1 cellular context compared by ENCODE assay signal in the genomic region with DNA sequence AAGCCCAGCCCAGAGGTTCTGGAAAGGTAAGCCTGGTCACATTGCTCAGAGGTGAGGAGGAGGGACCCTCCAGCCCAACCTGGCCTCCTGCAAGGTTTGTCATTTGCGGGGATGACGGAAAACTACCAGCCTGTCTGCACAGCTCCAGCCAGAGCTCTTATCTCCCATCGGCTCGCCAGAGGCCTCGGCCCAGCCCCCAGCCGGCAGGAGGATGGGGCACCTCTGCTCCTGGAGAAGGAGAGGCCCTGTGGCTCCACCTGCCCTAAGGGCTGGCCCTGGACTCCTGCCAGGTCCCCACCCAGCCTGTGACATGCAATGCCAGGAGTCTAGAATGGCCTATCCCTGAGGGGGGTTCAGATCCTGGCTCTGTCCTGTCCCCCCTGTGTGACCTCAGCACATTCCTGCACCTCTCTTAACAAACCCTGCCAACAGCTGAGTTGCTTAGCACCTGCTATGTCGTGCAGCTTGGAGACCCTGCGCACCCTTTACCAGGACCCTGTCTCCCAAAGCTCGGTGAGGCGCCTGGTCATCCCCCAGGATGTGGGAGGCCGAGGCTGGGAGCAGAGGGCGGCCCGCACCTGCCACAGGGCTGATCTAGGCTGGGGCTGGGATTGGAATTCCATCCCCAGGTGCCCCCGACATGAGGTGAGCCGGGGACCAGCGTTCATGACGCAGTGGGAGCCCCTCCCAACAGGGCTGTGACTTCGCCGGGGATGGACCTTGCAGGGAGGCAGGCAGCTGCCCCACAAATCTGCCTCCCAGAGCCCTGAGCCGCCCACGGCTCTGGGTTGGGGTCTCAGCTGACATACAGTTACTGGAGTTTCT.
A peak's percentile ranks its signal among the peaks of the same experiment; 100 is the strongest.
TF ChIP-seq lines count a peak whose summit lies in the region.

No MANE protein-coding gene starts in this region.

TF ChIP-seq in HepG2, 621 proteins besides CTCF, POLR2A, EP300 and RAD21 (continued from another document and continues in another):
- TF ChIP-seq WIZ (CRISPR knock-in tag; IDR thresholded peaks at IDR 0.05): no peak
- no peak for TF ChIP-seq ZKSCAN5 (CRISPR knock-in tag; IDR thresholded peaks at IDR 0.05)
- TF ChIP-seq GTF3A (CRISPR knock-in tag; conservative IDR thresholded peaks at IDR 0.05): 0 out of 2 replicates have a peak, but pooled peaks have one; percentile 46
- TF ChIP-seq HNRNPL (IDR thresholded peaks at IDR 0.05; ENCODE audit: low read depth, low read length): peak; percentile 71
- TF ChIP-seq SIX4 (CRISPR knock-in tag; IDR thresholded peaks at IDR 0.05): peak; percentile 64; the same call in 1 of the 2 replicates
- TF ChIP-seq NR2F6 (IDR thresholded peaks at IDR 0.05): no peak
- 0 out of 2 replicates have a peak, but pooled peaks have one; percentile 29 for TF ChIP-seq NR2F6 (CRISPR knock-in tag; IDR thresholded peaks at IDR 0.05)
- TF ChIP-seq DPF2 (CRISPR knock-in tag; IDR thresholded peaks at IDR 0.05; ENCODE audit: borderline replicate concordance, low read depth): no peak
- no peak for TF ChIP-seq ZNF619 (CRISPR knock-in tag; IDR thresholded peaks at IDR 0.05)
- 0 out of 2 replicates have a peak, but pooled peaks have one; percentile 77 for TF ChIP-seq ZNF34 (CRISPR knock-in tag; IDR thresholded peaks at IDR 0.05; ENCODE audit: borderline replicate concordance)
- TF ChIP-seq IRX3 (CRISPR knock-in tag; IDR thresholded peaks at IDR 0.05; ENCODE audit: borderline replicate concordance, low read depth): peak; percentile 67; the same call in 1 of the 2 replicates
- TF ChIP-seq ZNF317 (CRISPR knock-in tag; IDR thresholded peaks at IDR 0.05): 0 out of 2 replicates have a peak, but pooled peaks have one; percentile 32
- peak; percentile 69; the same call in 1 of the 2 replicates for TF ChIP-seq ZNF772 (CRISPR knock-in tag; IDR thresholded peaks at IDR 0.05)
- TF ChIP-seq ZNF552 (CRISPR knock-in tag; IDR thresholded peaks at IDR 0.05; ENCODE audit: borderline replicate concordance): peak; percentile 43; the same call in 1 of the 2 replicates
- TF ChIP-seq ZFX (CRISPR knock-in tag; IDR thresholded peaks at IDR 0.05; ENCODE audit: low read depth): peak; percentile 81
- TF ChIP-seq, protein P1, sequence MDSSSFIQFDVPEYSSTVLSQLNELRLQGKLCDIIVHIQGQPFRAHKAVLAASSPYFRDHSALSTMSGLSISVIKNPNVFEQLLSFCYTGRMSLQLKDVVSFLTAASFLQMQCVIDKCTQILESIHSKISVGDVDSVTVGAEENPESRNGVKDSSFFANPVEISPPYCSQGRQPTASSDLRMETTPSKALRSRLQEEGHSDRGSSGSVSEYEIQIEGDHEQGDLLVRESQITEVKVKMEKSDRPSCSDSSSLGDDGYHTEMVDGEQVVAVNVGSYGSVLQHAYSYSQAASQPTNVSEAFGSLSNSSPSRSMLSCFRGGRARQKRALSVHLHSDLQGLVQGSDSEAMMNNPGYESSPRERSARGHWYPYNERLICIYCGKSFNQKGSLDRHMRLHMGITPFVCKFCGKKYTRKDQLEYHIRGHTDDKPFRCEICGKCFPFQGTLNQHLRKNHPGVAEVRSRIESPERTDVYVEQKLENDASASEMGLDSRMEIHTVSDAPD (CRISPR knock-in tag; IDR thresholded peaks at IDR 0.05): peak; percentile 87; the same call in 1 of the 2 replicates
- TF ChIP-seq, protein P2, sequence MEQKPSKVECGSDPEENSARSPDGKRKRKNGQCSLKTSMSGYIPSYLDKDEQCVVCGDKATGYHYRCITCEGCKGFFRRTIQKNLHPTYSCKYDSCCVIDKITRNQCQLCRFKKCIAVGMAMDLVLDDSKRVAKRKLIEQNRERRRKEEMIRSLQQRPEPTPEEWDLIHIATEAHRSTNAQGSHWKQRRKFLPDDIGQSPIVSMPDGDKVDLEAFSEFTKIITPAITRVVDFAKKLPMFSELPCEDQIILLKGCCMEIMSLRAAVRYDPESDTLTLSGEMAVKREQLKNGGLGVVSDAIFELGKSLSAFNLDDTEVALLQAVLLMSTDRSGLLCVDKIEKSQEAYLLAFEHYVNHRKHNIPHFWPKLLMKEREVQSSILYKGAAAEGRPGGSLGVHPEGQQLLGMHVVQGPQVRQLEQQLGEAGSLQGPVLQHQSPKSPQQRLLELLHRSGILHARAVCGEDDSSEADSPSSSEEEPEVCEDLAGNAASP (CRISPR knock-in tag; IDR thresholded peaks at IDR 0.05; ENCODE audit: borderline replicate concordance): peak; percentile 29; the same call in 1 of the 2 replicates
- TF ChIP-seq, protein P3, sequence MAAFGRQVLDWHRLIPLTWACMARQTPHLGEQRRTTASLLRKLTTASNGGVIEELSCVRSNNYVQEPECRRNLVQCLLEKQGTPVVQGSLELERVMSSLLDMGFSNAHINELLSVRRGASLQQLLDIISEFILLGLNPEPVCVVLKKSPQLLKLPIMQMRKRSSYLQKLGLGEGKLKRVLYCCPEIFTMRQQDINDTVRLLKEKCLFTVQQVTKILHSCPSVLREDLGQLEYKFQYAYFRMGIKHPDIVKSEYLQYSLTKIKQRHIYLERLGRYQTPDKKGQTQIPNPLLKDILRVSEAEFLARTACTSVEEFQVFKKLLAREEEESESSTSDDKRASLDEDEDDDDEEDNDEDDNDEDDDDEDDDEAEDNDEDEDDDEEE (CRISPR knock-in tag; IDR thresholded peaks at IDR 0.05): peak; percentile 85; the same call in 1 of the 2 replicates
- TF ChIP-seq, protein P4, sequence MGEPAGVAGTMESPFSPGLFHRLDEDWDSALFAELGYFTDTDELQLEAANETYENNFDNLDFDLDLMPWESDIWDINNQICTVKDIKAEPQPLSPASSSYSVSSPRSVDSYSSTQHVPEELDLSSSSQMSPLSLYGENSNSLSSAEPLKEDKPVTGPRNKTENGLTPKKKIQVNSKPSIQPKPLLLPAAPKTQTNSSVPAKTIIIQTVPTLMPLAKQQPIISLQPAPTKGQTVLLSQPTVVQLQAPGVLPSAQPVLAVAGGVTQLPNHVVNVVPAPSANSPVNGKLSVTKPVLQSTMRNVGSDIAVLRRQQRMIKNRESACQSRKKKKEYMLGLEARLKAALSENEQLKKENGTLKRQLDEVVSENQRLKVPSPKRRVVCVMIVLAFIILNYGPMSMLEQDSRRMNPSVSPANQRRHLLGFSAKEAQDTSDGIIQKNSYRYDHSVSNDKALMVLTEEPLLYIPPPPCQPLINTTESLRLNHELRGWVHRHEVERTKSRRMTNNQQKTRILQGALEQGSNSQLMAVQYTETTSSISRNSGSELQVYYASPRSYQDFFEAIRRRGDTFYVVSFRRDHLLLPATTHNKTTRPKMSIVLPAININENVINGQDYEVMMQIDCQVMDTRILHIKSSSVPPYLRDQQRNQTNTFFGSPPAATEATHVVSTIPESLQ (CRISPR knock-in tag; conservative IDR thresholded peaks at IDR 0.05): no peak
- TF ChIP-seq RBFOX2 (IDR thresholded peaks at IDR 0.05; ENCODE audit: low read depth, low read length): peak; percentile 76
- TF ChIP-seq ZNF343 (CRISPR knock-in tag; IDR thresholded peaks at IDR 0.05): 0 out of 2 replicates have a peak, but pooled peaks have one; percentile 68
- TF ChIP-seq, protein P5, sequence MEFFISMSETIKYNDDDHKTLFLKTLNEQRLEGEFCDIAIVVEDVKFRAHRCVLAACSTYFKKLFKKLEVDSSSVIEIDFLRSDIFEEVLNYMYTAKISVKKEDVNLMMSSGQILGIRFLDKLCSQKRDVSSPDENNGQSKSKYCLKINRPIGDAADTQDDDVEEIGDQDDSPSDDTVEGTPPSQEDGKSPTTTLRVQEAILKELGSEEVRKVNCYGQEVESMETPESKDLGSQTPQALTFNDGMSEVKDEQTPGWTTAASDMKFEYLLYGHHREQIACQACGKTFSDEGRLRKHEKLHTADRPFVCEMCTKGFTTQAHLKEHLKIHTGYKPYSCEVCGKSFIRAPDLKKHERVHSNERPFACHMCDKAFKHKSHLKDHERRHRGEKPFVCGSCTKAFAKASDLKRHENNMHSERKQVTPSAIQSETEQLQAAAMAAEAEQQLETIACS (CRISPR knock-in tag; IDR thresholded peaks at IDR 0.05): no peak
- TF ChIP-seq KDM5B (CRISPR knock-in tag; IDR thresholded peaks at IDR 0.05; ENCODE audit: borderline replicate concordance): peak; percentile 65; the same call in 1 of the 2 replicates
- no peak for TF ChIP-seq PHF20 (CRISPR knock-in tag; IDR thresholded peaks at IDR 0.05)
- peak; percentile 34 for TF ChIP-seq SALL1 (CRISPR knock-in tag; IDR thresholded peaks at IDR 0.05)
- no peak for TF ChIP-seq FOXM1 (CRISPR knock-in tag; IDR thresholded peaks at IDR 0.05)
- TF ChIP-seq, protein P6, sequence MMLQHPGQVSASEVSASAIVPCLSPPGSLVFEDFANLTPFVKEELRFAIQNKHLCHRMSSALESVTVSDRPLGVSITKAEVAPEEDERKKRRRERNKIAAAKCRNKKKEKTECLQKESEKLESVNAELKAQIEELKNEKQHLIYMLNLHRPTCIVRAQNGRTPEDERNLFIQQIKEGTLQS (CRISPR knock-in tag; IDR thresholded peaks at IDR 0.05): 0 out of 2 replicates have a peak, but pooled peaks have one; percentile 10
- TF ChIP-seq, protein P7, sequence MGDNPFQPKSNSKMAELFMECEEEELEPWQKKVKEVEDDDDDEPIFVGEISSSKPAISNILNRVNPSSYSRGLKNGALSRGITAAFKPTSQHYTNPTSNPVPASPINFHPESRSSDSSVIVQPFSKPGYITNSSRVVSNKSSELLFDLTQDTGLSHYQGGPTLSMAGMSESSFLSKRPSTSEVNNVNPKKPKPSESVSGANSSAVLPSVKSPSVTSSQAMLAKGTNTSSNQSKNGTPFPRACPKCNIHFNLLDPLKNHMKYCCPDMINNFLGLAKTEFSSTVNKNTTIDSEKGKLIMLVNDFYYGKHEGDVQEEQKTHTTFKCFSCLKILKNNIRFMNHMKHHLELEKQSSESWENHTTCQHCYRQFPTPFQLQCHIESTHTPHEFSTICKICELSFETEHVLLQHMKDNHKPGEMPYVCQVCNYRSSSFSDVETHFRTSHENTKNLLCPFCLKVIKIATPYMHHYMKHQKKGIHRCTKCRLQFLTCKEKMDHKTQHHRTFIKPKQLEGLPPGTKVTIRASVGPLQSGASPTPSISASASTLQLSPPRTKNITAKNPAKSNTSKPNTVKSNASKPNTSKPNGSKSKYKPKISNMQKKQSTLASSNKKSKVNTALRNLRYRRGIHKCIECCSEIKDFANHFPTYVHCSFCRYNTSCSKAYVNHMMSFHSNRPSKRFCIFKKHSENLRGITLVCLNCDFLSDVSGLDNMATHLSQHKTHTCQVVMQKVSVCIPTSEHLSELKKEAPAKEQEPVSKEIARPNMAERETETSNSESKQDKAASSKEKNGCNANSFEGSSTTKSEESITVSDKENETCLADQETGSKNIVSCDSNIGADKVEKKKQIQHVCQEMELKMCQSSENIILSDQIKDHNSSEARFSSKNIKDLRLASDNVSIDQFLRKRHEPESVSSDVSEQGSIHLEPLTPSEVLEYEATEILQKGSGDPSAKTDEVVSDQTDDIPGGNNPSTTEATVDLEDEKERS (CRISPR knock-in tag; IDR thresholded peaks at IDR 0.05): peak; percentile 46; the same call in 1 of the 2 replicates
- TF ChIP-seq ZNF605 (CRISPR knock-in tag; IDR thresholded peaks at IDR 0.05): peak; percentile 41; the same call in 1 of the 2 replicates
- TF ChIP-seq, protein P8, sequence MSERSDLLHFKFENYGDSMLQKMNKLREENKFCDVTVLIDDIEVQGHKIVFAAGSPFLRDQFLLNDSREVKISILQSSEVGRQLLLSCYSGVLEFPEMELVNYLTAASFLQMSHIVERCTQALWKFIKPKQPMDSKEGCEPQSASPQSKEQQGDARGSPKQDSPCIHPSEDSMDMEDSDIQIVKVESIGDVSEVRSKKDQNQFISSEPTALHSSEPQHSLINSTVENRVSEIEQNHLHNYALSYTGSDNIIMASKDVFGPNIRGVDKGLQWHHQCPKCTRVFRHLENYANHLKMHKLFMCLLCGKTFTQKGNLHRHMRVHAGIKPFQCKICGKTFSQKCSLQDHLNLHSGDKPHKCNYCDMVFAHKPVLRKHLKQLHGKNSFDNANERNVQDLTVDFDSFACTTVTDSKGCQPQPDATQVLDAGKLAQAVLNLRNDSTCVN (CRISPR knock-in tag; IDR thresholded peaks at IDR 0.05; ENCODE audit: borderline replicate concordance): 0 out of 2 replicates have a peak, but pooled peaks have one; percentile 58
- TF ChIP-seq ZNF788 (CRISPR knock-in tag; IDR thresholded peaks at IDR 0.05; ENCODE audit: borderline replicate concordance): peak; percentile 50; the same call in 1 of the 2 replicates
- peak; percentile 81 for TF ChIP-seq AGO2 (optimal IDR thresholded peaks at IDR 0.05; ENCODE audit: low read depth, low read length)
- no peak for TF ChIP-seq NR2F1 (CRISPR knock-in tag; IDR thresholded peaks at IDR 0.05)
- TF ChIP-seq GFI1 (CRISPR knock-in tag; IDR thresholded peaks at IDR 0.05; ENCODE audit: borderline replicate concordance): peak; percentile 66; the same call in 1 of the 2 replicates
- peak; percentile 50; the same call in 1 of the 2 replicates for TF ChIP-seq GATA4 (IDR thresholded peaks at IDR 0.05; ENCODE audit: borderline replicate concordance, low read depth)
- TF ChIP-seq ZNF383 (CRISPR knock-in tag; IDR thresholded peaks at IDR 0.05; ENCODE audit: borderline replicate concordance): peak; percentile 26; the same call in 1 of the 2 replicates
- TF ChIP-seq ZMYM4 (CRISPR knock-in tag; IDR thresholded peaks at IDR 0.05): peak; percentile 52
- TF ChIP-seq, protein P9, sequence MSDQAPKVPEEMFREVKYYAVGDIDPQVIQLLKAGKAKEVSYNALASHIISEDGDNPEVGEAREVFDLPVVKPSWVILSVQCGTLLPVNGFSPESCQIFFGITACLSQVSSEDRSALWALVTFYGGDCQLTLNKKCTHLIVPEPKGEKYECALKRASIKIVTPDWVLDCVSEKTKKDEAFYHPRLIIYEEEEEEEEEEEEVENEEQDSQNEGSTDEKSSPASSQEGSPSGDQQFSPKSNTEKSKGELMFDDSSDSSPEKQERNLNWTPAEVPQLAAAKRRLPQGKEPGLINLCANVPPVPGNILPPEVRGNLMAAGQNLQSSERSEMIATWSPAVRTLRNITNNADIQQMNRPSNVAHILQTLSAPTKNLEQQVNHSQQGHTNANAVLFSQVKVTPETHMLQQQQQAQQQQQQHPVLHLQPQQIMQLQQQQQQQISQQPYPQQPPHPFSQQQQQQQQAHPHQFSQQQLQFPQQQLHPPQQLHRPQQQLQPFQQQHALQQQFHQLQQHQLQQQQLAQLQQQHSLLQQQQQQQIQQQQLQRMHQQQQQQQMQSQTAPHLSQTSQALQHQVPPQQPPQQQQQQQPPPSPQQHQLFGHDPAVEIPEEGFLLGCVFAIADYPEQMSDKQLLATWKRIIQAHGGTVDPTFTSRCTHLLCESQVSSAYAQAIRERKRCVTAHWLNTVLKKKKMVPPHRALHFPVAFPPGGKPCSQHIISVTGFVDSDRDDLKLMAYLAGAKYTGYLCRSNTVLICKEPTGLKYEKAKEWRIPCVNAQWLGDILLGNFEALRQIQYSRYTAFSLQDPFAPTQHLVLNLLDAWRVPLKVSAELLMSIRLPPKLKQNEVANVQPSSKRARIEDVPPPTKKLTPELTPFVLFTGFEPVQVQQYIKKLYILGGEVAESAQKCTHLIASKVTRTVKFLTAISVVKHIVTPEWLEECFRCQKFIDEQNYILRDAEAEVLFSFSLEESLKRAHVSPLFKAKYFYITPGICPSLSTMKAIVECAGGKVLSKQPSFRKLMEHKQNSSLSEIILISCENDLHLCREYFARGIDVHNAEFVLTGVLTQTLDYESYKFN (CRISPR knock-in tag; conservative IDR thresholded peaks at IDR 0.05): peak; percentile 83
- TF ChIP-seq, protein P10, sequence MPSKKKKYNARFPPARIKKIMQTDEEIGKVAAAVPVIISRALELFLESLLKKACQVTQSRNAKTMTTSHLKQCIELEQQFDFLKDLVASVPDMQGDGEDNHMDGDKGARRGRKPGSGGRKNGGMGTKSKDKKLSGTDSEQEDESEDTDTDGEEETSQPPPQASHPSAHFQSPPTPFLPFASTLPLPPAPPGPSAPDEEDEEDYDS (CRISPR knock-in tag; IDR thresholded peaks at IDR 0.05): peak; percentile 15; the same call in 1 of the 2 replicates
- TF ChIP-seq ZBTB8A (CRISPR knock-in tag; IDR thresholded peaks at IDR 0.05; ENCODE audit: borderline replicate concordance, low read depth): peak; percentile 48; the same call in 1 of the 2 replicates
- TF ChIP-seq HDAC1 (CRISPR knock-in tag; IDR thresholded peaks at IDR 0.05): peak; percentile 33; the same call in 1 of the 2 replicates
- TF ChIP-seq ATAD3A (CRISPR knock-in tag; IDR thresholded peaks at IDR 0.05): no peak
- TF ChIP-seq ZNF451 (CRISPR knock-in tag; IDR thresholded peaks at IDR 0.05): 0 out of 2 replicates have a peak, but pooled peaks have one; percentile 37
